ENCODE assay signal across 10 cellular contexts in the genomic region with DNA sequence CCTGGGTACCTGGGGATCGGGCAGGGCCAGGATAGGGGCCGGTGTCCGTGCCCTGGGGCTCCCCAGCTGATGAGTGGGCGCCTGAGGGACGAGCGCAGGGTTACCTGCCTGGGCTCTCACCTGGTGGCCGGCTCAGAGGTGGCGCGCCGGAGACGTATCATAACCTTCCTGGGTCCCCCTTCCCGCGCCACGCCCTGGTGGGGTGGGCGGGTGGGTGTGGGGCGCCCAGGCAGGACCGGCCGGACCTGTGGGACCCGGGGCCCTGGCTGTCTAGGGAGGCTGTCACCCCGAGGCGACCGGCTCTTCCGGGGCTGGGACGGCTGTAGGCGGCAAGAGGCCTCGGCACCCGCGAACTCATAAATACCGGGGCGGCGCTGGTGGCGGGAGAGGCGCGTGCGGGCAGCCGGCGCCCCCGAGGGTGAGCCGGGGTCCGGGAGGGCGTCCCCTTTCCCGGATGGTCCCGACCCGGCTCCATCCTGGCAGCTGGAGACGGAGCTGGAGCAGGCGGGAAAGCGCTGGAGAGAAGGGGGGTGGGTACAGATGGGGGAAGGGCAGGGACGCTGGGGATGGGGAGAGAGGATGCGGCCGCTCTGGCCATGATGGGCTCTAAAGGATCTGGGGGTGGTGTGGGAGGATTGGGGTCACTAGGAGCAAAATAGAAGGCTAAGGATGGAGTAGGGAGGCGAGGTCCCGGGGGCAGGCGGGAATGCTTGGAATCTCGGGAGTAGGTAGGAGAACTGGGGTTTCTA. TPM values are rescaled to one million over a fixed set of nuclear protein-coding genes. Genes with fewer than 3 reads are reported as not detected.
A peak's percentile ranks its signal among the peaks of the same experiment; 100 is the strongest.
DNase-seq lines count a peak whose midpoint lies in the region; ATAC-seq and TF ChIP-seq lines count a peak whose summit lies in the region.
"Had no signal": no experiment of that assay in that cellular context is flagged by ENCODE, and none has a peak within 500 bp of the region (broad histone marks: within the 10 kb centered on the region; RNA-seq: fewer than 3 reads in every experiment).

A gene with protein sequence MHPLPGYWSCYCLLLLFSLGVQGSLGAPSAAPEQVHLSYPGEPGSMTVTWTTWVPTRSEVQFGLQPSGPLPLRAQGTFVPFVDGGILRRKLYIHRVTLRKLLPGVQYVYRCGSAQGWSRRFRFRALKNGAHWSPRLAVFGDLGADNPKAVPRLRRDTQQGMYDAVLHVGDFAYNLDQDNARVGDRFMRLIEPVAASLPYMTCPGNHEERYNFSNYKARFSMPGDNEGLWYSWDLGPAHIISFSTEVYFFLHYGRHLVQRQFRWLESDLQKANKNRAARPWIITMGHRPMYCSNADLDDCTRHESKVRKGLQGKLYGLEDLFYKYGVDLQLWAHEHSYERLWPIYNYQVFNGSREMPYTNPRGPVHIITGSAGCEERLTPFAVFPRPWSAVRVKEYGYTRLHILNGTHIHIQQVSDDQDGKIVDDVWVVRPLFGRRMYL (plus strand): TSS at position 386 of the 749 bp plus-strand sequence. CDS start 902 bp downstream, outside the sequence.

- peaks cover 13% of the 10 kb centered on the region for H3K4me1 ChIP-seq in testis

- 4% methylated on average over 23 to 54 of the region's 54 CpGs for WGBS in testis, 2 donors

- intact Hi-C loops in testis (cut with DNase I; ENCODE audit: low total_unique reads), result no loop called here

- ATAC-seq in activated naive CD8-positive, alpha-beta T cell treated with anti-CD3 and anti-CD28 coated beads, Interleukin-2, amount 50 U/mL, for 24 hours, result peak; percentile 46
- ATAC-seq in GM18909 (IDR thresholded peaks at IDR 0.05; ENCODE audit: poor library complexity, unreplicated experiment), result no peak

- no peaks in the 10 kb centered on the region for H3K9me3 ChIP-seq in testis

- no peak for TF ChIP-seq CTCF in testis (IDR thresholded peaks at IDR 0.05)

- no peak for TF ChIP-seq POLR2A in testis (IDR thresholded peaks at IDR 0.05)

- H3K4me3 ChIP-seq in testis, result peak within 1 kb of the TSS; percentile 26 to 36

- no peak within 1 kb of the TSS for H3K27ac Mint-ChIP-seq in activated naive CD8-positive, alpha-beta T cell treated with anti-CD3 and anti-CD28 coated beads, Interleukin-2, amount 50 U/mL, for 24 hours
- H3K27ac Mint-ChIP-seq in immature natural killer cell, result peak within 1 kb of the TSS in 2 of 6 donors; percentile 68 to 76

- peaks cover 11% of the 10 kb centered on the region for H3K4me1 Mint-ChIP-seq in activated naive CD8-positive, alpha-beta T cell treated with anti-CD3 and anti-CD28 coated beads, Interleukin-2, amount 50 U/mL, for 24 hours
- peaks cover 16 to 20% of the 10 kb centered on the region in 2 donors for H3K4me1 Mint-ChIP-seq in immature natural killer cell

- peaks cover 35% of the 10 kb centered on the region for H3K27me3 Mint-ChIP-seq in activated naive CD8-positive, alpha-beta T cell treated with anti-CD3 and anti-CD28 coated beads, Interleukin-2, amount 50 U/mL, for 24 hours
- peaks cover 7 to 24% (median 18%) of the 10 kb centered on the region in 3 donors for H3K27me3 Mint-ChIP-seq in immature natural killer cell (ENCODE audit: low read depth in 3 of 3)

- H3K27ac ChIP-seq in testis, result no peak within 1 kb of the TSS
- H3K27ac ChIP-seq: 22Rv1 had no signal

- no peaks in the 10 kb centered on the region for H3K9me3 Mint-ChIP-seq in activated naive CD8-positive, alpha-beta T cell treated with anti-CD3 and anti-CD28 coated beads, Interleukin-2, amount 50 U/mL, for 24 hours
- no peaks in the 10 kb centered on the region for H3K9me3 Mint-ChIP-seq in immature natural killer cell

- H3K27me3 ChIP-seq in testis, result no peaks in the 10 kb centered on the region

- H3K4me3 Mint-ChIP-seq in activated naive CD8-positive, alpha-beta T cell treated with anti-CD3 and anti-CD28 coated beads, Interleukin-2, amount 50 U/mL, for 24 hours, result peak within 1 kb of the TSS; percentile 59
- peak within 1 kb of the TSS; percentile 59 to 86 (median 71) for H3K4me3 Mint-ChIP-seq in immature natural killer cell

- H3K36me3 ChIP-seq in testis (ENCODE audit: low read depth, missing control alignments), result no peaks in the 10 kb centered on the region

- DNase-seq in NCI-H1105 (lab: John Stamatoyannopoulos, UW) (peak; percentile 13), NCI-H1105 treated with DMSO at 0.1 percent for 48 hours (lab: John Stamatoyannopoulos, UW) (no peak), immature natural killer cell (peak; percentile 14 to 33 (median 23)), testis (no peak), GM19238 (ENCODE audit: insufficient read length, low spot score) (no peak), DMS153 treated with DMSO at 0.1 percent for 48 hours (lab: John Stamatoyannopoulos, UW; ENCODE audit: unreplicated experiment) (no peak)
- DNase-seq in activated naive CD8-positive, alpha-beta T cell treated with anti-CD3 and anti-CD28 coated beads, Interleukin-2, amount 50 U/mL, for 24 hours, result peak; percentile 16
- DNase-seq: NCI-H1436 had no signal

- no peaks in the 10 kb centered on the region for H3K36me3 Mint-ChIP-seq in activated naive CD8-positive, alpha-beta T cell treated with anti-CD3 and anti-CD28 coated beads, Interleukin-2, amount 50 U/mL, for 24 hours (ENCODE audit: low read depth)
- no peaks in the 10 kb centered on the region for H3K36me3 Mint-ChIP-seq in immature natural killer cell

RNA-seq across cellular contexts. Expression of the gene that starts here (rescaled TPM):
- polyA plus RNA-seq in immature natural killer cell (not detected), testis (ENCODE audit: insufficient read depth, low read depth, low replicate concordance) (not detected)
- not detected for total RNA-seq in testis

Comparison
In these comparisons a context has a peak if more than half of its experiments do, and no peak if none do; other contexts are left out.
1. DNase-seq: peak in NCI-H1105 (single experiment) and activated naive CD8-positive, alpha-beta T cell treated with anti-CD3 and anti-CD28 coated beads, Interleukin-2, amount 50 U/mL, for 24 hours (single experiment); none in NCI-H1105 treated with DMSO at 0.1 percent for 48 hours (single experiment), testis (single experiment), GM19238 (single experiment) and DMS153 treated with DMSO at 0.1 percent for 48 hours (single experiment).
2. Peak in DNase-seq in immature natural killer cell; RNA of the gene not detected or under 1 TPM.